ENCODE assay signal across 20 cellular contexts in the genomic region with DNA sequence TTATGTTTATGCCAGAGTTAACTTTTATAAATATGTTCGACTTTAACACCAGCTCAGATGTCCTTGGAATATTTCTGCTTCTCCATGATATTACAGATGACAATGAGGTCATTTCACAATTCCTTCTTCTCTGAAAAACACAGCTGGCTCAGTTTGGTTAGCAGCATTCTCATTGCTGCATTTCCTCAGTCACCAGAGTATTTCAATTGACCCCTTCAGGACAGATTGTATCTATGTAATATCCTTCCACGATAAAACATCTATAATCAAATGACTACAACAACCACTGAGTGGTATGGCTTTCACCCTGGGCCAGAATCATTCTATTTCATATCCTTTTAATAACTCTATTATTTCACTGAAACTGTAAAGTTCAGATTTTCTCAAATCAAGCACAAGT.
DNase-seq lines count a peak whose midpoint lies in the region; ATAC-seq and TF ChIP-seq lines count a peak whose summit lies in the region.
"Had no signal": no experiment of that assay in that cellular context is flagged by ENCODE, and none has a peak within 500 bp of the region (broad histone marks: within the 10 kb centered on the region; RNA-seq: fewer than 3 reads in every experiment).

No MANE protein-coding gene starts in this region.

- TF ChIP-seq CTCF in IMR-90 (conservative IDR thresholded peaks at IDR 0.05; ENCODE audit: low read depth, low read length) (no peak), fibroblast of the aortic adventitia (IDR thresholded peaks at IDR 0.05; ENCODE audit: insufficient read depth, low read length) (no peak)

- H3K27ac ChIP-seq in IMR-90 (ENCODE audit: insufficient read depth, low read length), result no peak overlapping the region
- H3K27ac ChIP-seq: A549, RWPE1 had no signal

- no peak overlapping the region for H2BK20ac ChIP-seq in IMR-90 (ENCODE audit: low read depth, low read length)

- H3K36me3 ChIP-seq in IMR-90 (ENCODE audit: control insufficient read depth, insufficient read depth, low read length) (no peaks in the 10 kb centered on the region), adipocyte (ENCODE audit: control insufficient read depth, insufficient read depth, low read length, severe bottlenecking) (no peaks in the 10 kb centered on the region)

- H3K4me3 ChIP-seq in IMR-90 (ENCODE audit: insufficient read depth, low read depth, low read length), result no peak overlapping the region
- no peak overlapping the region for H3K4me3 ChIP-seq in adipocyte (ENCODE audit: low read length)
- H3K4me3 ChIP-seq in fibroblast of the aortic adventitia (ENCODE audit: low read depth, low read length), result no peak overlapping the region
- no peak overlapping the region for H3K4me3 ChIP-seq in skeletal muscle cell (ENCODE audit: low read depth, low read length)
- H3K4me3 ChIP-seq: A549, GM12878 had no signal

- H2AK5ac ChIP-seq in IMR-90 (ENCODE audit: low read depth, low read length), result no peak overlapping the region

- H3K14ac ChIP-seq in IMR-90 (replicated peaks; ENCODE audit: low read depth, low read length), result no peak overlapping the region

- no peak overlapping the region for H3K4me2 ChIP-seq in IMR-90 (ENCODE audit: low read depth, low read length)
- H3K4me2 ChIP-seq: A549 had no signal

- ATAC-seq in IMR-90 (ENCODE audit: low read depth) (no peak), HG02852 (IDR thresholded peaks at IDR 0.05; ENCODE audit: unreplicated experiment) (no peak), HG03342 (IDR thresholded peaks at IDR 0.05; ENCODE audit: unreplicated experiment) (no peak)
- ATAC-seq: A549, Panc1 had no signal

- no peak overlapping the region for H2AFZ ChIP-seq in IMR-90 (replicated peaks; ENCODE audit: low read length, poor library complexity)

- DNase-seq in IMR-90 (peak; percentile 2), adipocyte (ENCODE audit: low read depth) (peak; percentile 72), fibroblast of the aortic adventitia (ENCODE audit: low read depth) (peak; percentile 4), skeletal muscle cell (ENCODE audit: low read depth) (peak; percentile 2), mesenteric fat pad (ENCODE audit: low spot score) (no peak), NOMO-1 (lab: John Stamatoyannopoulos, UW; ENCODE audit: unreplicated experiment in 2 of 2) (no peak)
- DNase-seq: C1 segment of cervical spinal cord; CD4-positive, alpha-beta memory T cell; KG1; MM.1S; NCI-H1694; NCI-H2227 treated with DMSO at 0.1 percent for 48 hours; NCI-H526 treated with DMSO at 0.1 percent for 48 hours; SHP77 had no signal

- no peak overlapping the region for H3K56ac ChIP-seq in IMR-90 (ENCODE audit: extremely low read depth, insufficient read depth, low read length)

- no peak overlapping the region for H4K5ac ChIP-seq in IMR-90 (ENCODE audit: low read depth, low read length)

- no TSS peak for BruUV-seq in IMR-90 (replicated peaks; lab: Mats Ljungman, UMichigan)

- no peaks in the 10 kb centered on the region for H3K9me3 ChIP-seq in IMR-90 (ENCODE audit: control insufficient read depth, insufficient read depth, low read length)
- peaks cover 8% of the 10 kb centered on the region for H3K9me3 ChIP-seq in adipocyte (ENCODE audit: control insufficient read depth, low read length)

- H2BK120ac ChIP-seq in IMR-90 (ENCODE audit: low read depth, low read length), result no peak overlapping the region

- POLR2A ChIA-PET in IMR-90 (lab: Charles Lee; ENCODE audit: unreplicated experiment), result no interaction called here

- H2AK9ac ChIP-seq in IMR-90 (replicated peaks; ENCODE audit: low read depth, low read length, poor library complexity), result no peak overlapping the region

- no peak for TF ChIP-seq RAD21 in IMR-90 (IDR thresholded peaks at IDR 0.05; ENCODE audit: low read length)

- no peak overlapping the region for H2BK15ac ChIP-seq in IMR-90 (ENCODE audit: low read depth, low read length)

- no CpG with 5 or more reads among the region's 2 CpGs for WGBS in IMR-90 (ENCODE audit: extremely low coverage in 2 of 2, insufficient read length in 1 of 2), 2 experiments

- H3K9ac ChIP-seq in IMR-90 (ENCODE audit: low read depth, low read length) (no peak overlapping the region), adipocyte (ENCODE audit: low read length) (no peak overlapping the region)

- dilution Hi-C loops in IMR-90 (cut with HindIII; ENCODE audit: low sequenced_read_pairs, unreplicated experiment), result no loop called here

- TF ChIP-seq POLR2A in IMR-90 (IDR thresholded peaks at IDR 0.05; ENCODE audit: low read depth, low read length), result no peak

- H3K4ac ChIP-seq in IMR-90 (ENCODE audit: low read depth, low read length), result no peak overlapping the region

- H4K20me1 ChIP-seq in IMR-90 (ENCODE audit: insufficient read depth, low read length), result no peaks in the 10 kb centered on the region

- intact Hi-C loops in IMR-90 (cut with micrococcal nuclease), result loop anchor here (5.0 kb wide), 1 partner anchor 121 kb away; no protein-coding TSS in a partner anchor

- H3K18ac ChIP-seq in IMR-90 (ENCODE audit: low read depth, low read length), result no peak overlapping the region

- no peak overlapping the region for H4K8ac ChIP-seq in IMR-90 (ENCODE audit: low read depth in 2 of 2, low read length in 2 of 2)

- CTCF ChIA-PET in IMR-90 (lab: Yijun Ruan, JAX), result interaction anchor here (0.8 to 1.3 kb wide), 3 partner anchors 14 to 113 kb away, joined by 3 to 5 read pairs (median 4); no protein-coding TSS in a partner anchor

- 0 out of 2 replicates have a peak, but pooled peaks cover 3% of the 10 kb centered on the region for H3K9me1 ChIP-seq in IMR-90 (ENCODE audit: insufficient read depth, low read length)

- no peak overlapping the region for H2BK5ac ChIP-seq in IMR-90 (ENCODE audit: low read depth, low read length, poor library complexity, severe bottlenecking)

- H3K79me1 ChIP-seq in IMR-90 (ENCODE audit: low read depth in 1 of 2, low read length in 2 of 2), result no peaks in the 10 kb centered on the region

- no peaks in the 10 kb centered on the region for H3K4me1 ChIP-seq in IMR-90 (ENCODE audit: control insufficient read depth, insufficient read depth, low read length)
- peaks cover 14% of the 10 kb centered on the region for H3K4me1 ChIP-seq in adipocyte (ENCODE audit: control insufficient read depth, insufficient read depth, low read length)
- H3K4me1 ChIP-seq: A549 had no signal

- in situ Hi-C loops in IMR-90 (cut with MboI; ENCODE audit: low sequenced_read_pairs), result no loop called here

- H3K27me3 ChIP-seq in IMR-90 (ENCODE audit: control insufficient read depth, insufficient read depth, low read length) (no peaks in the 10 kb centered on the region), adipocyte (replicated peaks; ENCODE audit: control insufficient read depth, insufficient read depth, low read length) (no peaks in the 10 kb centered on the region)

- no peak overlapping the region for H4K91ac ChIP-seq in IMR-90 (ENCODE audit: insufficient read depth, low read depth, low read length)

- no peak overlapping the region for H3K23ac ChIP-seq in IMR-90 (ENCODE audit: low read depth, low read length)

TF ChIP-seq in IMR-90, 13 proteins besides CTCF, POLR2A, EP300 and RAD21:
- TF ChIP-seq MAZ (IDR thresholded peaks at IDR 0.05; ENCODE audit: borderline replicate concordance, low read depth, low read length) (no peak), NFE2L2 (IDR thresholded peaks at IDR 0.05; ENCODE audit: low read depth, low read length) (no peak), ELK1 (IDR thresholded peaks at IDR 0.05; ENCODE audit: borderline replicate concordance, low read depth, low read length) (no peak), MAFK (IDR thresholded peaks at IDR 0.05; ENCODE audit: low read depth, low read length) (no peak), RCOR1 (IDR thresholded peaks at IDR 0.05; ENCODE audit: insufficient replicate concordance, low read length) (no peak), SMC3 (IDR thresholded peaks at IDR 0.05; ENCODE audit: low read depth, low read length) (no peak), CEBPB (IDR thresholded peaks at IDR 0.05; ENCODE audit: low read depth, low read length) (no peak), CHD1 (IDR thresholded peaks at IDR 0.05; ENCODE audit: low read depth, low read length) (no peak), MXI1 (IDR thresholded peaks at IDR 0.05; ENCODE audit: borderline replicate concordance, low read depth, low read length) (no peak), RFX5 (IDR thresholded peaks at IDR 0.05; ENCODE audit: low read depth, low read length) (no peak)
- TF ChIP-seq, protein P1, sequence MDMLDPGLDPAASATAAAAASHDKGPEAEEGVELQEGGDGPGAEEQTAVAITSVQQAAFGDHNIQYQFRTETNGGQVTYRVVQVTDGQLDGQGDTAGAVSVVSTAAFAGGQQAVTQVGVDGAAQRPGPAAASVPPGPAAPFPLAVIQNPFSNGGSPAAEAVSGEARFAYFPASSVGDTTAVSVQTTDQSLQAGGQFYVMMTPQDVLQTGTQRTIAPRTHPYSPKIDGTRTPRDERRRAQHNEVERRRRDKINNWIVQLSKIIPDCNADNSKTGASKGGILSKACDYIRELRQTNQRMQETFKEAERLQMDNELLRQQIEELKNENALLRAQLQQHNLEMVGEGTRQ (IDR thresholded peaks at IDR 0.05; ENCODE audit: low read depth, low read length), result no peak

Comparison
In these comparisons a context has a peak if more than half of its experiments do, and no peak if none do; other contexts are left out.
1. DNase-seq: peak in IMR-90 (single experiment), adipocyte (single experiment), fibroblast of the aortic adventitia (single experiment) and skeletal muscle cell (single experiment); none in mesenteric fat pad (single experiment) and NOMO-1 (0 of 2).